Comparison of ENCODE assay signal across 1 cellular context in the genomic region with DNA sequence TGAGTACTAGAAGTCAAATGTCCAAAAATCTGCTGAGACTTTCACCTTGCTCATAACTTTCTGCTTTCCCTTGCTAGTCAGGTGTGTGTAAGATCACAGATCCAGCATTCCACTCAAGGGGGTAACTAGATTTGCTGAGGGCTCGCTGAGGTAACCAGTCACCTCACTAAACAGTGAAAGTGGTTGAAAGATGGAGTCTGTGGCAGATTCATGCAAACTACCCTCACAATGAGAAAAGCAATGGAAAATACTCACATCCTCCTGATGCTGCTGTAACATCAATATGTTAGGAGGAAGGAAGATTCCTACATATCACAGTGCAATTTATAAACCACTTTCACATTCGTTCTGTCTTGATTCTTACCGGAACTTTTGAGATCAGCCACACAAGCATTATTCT.
TF ChIP-seq lines count a peak whose summit lies in the region.

No MANE protein-coding gene starts in this region.

TF ChIP-seq in IMR-90, 13 proteins besides CTCF, POLR2A, EP300 and RAD21 (continued from another document):
- TF ChIP-seq, protein P1, sequence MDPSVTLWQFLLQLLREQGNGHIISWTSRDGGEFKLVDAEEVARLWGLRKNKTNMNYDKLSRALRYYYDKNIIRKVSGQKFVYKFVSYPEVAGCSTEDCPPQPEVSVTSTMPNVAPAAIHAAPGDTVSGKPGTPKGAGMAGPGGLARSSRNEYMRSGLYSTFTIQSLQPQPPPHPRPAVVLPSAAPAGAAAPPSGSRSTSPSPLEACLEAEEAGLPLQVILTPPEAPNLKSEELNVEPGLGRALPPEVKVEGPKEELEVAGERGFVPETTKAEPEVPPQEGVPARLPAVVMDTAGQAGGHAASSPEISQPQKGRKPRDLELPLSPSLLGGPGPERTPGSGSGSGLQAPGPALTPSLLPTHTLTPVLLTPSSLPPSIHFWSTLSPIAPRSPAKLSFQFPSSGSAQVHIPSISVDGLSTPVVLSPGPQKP (IDR thresholded peaks at IDR 0.05; ENCODE audit: borderline replicate concordance, low read depth, low read length): no peak
TF ChIP-seq in IMR-90: peak in this region for 0.
